29 cellular contexts compared by ENCODE assay signal in genomic region chr12:95380997-95381786, GRCh38.
DNase-seq lines count a peak whose midpoint lies in the region; ATAC-seq, FAIRE-seq and TF ChIP-seq lines count a peak whose summit lies in the region.
"Had no signal": no experiment of that assay in that cellular context is flagged by ENCODE, and none has a peak within 500 bp of the region (broad histone marks: within the 10 kb centered on the region; RNA-seq: fewer than 3 reads in every experiment).

No MANE protein-coding gene starts in this region.

- no peaks in the 10 kb centered on the region for H3K27me3 ChIP-seq in ascending aorta
- H3K27me3 ChIP-seq in sigmoid colon, result no peaks in the 10 kb centered on the region
- no peaks in the 10 kb centered on the region for H3K27me3 ChIP-seq in prostate gland (replicated peaks; ENCODE audit: insufficient read depth)
- H3K27me3 ChIP-seq: breast epithelium, heart left ventricle, suprapubic skin had no signal

- intact Hi-C loops in ascending aorta (cut with DNase I) (no loop called here), sigmoid colon (cut with DNase I) (loop anchor here (5.0 kb wide), 1 partner anchor 91 kb away; the partner anchor contains the start of gene METAP2), prostate gland (cut with DNase I) (loop anchor here (5.0 kb wide), 3 partner anchors 44 to 164 kb away; partner anchors contain the start of genes FGD6, METAP2 and VEZT)
- intact Hi-C loops in activated T-helper 2 cell treated with anti-CD3 and anti-CD28 coated beads, Interferon-gamma antibody, Interleukin-2, Interleukin-4, amounts not matched to agents 10 μg/mL and 5 μg/mL and 100 μg/mL, durations not matched to agents 14 hours and 24 hours and 36 hours (cut with micrococcal nuclease), result no loop called here

- ATAC-seq in GM21786 (IDR thresholded peaks at IDR 0.05; ENCODE audit: unreplicated experiment), result no peak
- ATAC-seq: activated CD4-positive, alpha-beta T cell treated with anti-CD3 and anti-CD28 coated beads for 36 hours; heart left ventricle had no signal

- H3K36me3 Mint-ChIP-seq in activated T-helper 2 cell treated with anti-CD3 and anti-CD28 coated beads, Interferon-gamma antibody, Interleukin-2, Interleukin-4, amounts not matched to agents 10 μg/mL and 5 μg/mL and 100 μg/mL, durations not matched to agents 14 hours and 24 hours and 36 hours (ENCODE audit: low read depth), result no peaks in the 10 kb centered on the region

- TF ChIP-seq CTCF in ascending aorta (IDR thresholded peaks at IDR 0.05), result no peak
- no peak for TF ChIP-seq CTCF in foreskin fibroblast (IDR thresholded peaks at IDR 0.05; ENCODE audit: low read depth, low read length)
- no peak for TF ChIP-seq CTCF in sigmoid colon (IDR thresholded peaks at IDR 0.05)
- no peak for TF ChIP-seq CTCF in prostate gland (IDR thresholded peaks at IDR 0.05)

- TF ChIP-seq POLR2A in sigmoid colon (IDR thresholded peaks at IDR 0.05) (no peak), prostate gland (IDR thresholded peaks at IDR 0.05) (no peak), GM12892 (IDR thresholded peaks at IDR 0.05; ENCODE audit: low read depth, low read length) (no peak)

- peaks cover 2% of the 10 kb centered on the region for H3K27me3 Mint-ChIP-seq in activated T-helper 2 cell treated with anti-CD3 and anti-CD28 coated beads, Interferon-gamma antibody, Interleukin-2, Interleukin-4, amounts not matched to agents 10 μg/mL and 5 μg/mL and 100 μg/mL, durations not matched to agents 14 hours and 24 hours and 36 hours (ENCODE audit: low read depth)

- H3K27ac ChIP-seq in ascending aorta (peak overlapping the region; percentile 65 to 73), sigmoid colon (peak overlapping the region; percentile 77 to 89 (median 86)), prostate gland (no peak overlapping the region)
- H3K27ac ChIP-seq: breast epithelium, RWPE1, SK-N-MC, skin epidermis, suprapubic skin had no signal

- H3K36me3 ChIP-seq in ascending aorta (no peaks in the 10 kb centered on the region), sigmoid colon (no peaks in the 10 kb centered on the region), prostate gland (no peaks in the 10 kb centered on the region)
- H3K36me3 ChIP-seq: breast epithelium, heart left ventricle, suprapubic skin had no signal

- no peaks in the 10 kb centered on the region for H3K9me3 Mint-ChIP-seq in activated T-helper 2 cell treated with anti-CD3 and anti-CD28 coated beads, Interferon-gamma antibody, Interleukin-2, Interleukin-4, amounts not matched to agents 10 μg/mL and 5 μg/mL and 100 μg/mL, durations not matched to agents 14 hours and 24 hours and 36 hours
- H3K9me3 Mint-ChIP-seq: dendritic cell treated with granulocyte-macrophage colony-stimulating factor and Interleukin-4, amounts not matched to agents 40 ng/mL and 50 ng/mL, for 4 days had no signal

- FAIRE-seq in GM12892 (lab: Jason Lieb, UNC), result no peak
- FAIRE-seq: endometrium, GM18507 had no signal

- DNase-seq in AG08396 (ENCODE audit: low spot score), result peak; percentile 20
- DNase-seq in ascending aorta (ENCODE audit: low spot score in 2 of 2), result no peak
- peak; percentile 11 to 53 for DNase-seq in foreskin fibroblast
- DNase-seq in sigmoid colon, result no peak
- no peak for DNase-seq in prostate gland (ENCODE audit: low spot score)
- no peak for DNase-seq in activated T-helper 2 cell treated with anti-CD3 and anti-CD28 coated beads, Interferon-gamma antibody, Interleukin-2, Interleukin-4, amounts not matched to agents 10 μg/mL and 5 μg/mL and 100 μg/mL, durations not matched to agents 14 hours and 24 hours and 36 hours (ENCODE audit: low spot score)
- no peak for DNase-seq in GM12892 (ENCODE audit: insufficient read length)
- DNase-seq: 8988T; activated CD4-positive, alpha-beta T cell treated with anti-CD3 and anti-CD28 coated beads for 36 hours; activated CD8-positive, alpha-beta memory T cell treated with anti-CD3 and anti-CD28 coated beads for 24 hours; activated gamma-delta T cell treated with Interleukin-2 at 50 U/mL for 16 hours; activated T-cell treated with anti-CD3 and anti-CD28 coated beads, Interleukin-2, amount 50 U/mL, for 1 hour; DMS153; GF-D8; heart left ventricle; KBM-7; MM.1S; NCI-H146; NCI-H2171; NCI-H526 had no signal

- H3K4me3 Mint-ChIP-seq in activated T-helper 2 cell treated with anti-CD3 and anti-CD28 coated beads, Interferon-gamma antibody, Interleukin-2, Interleukin-4, amounts not matched to agents 10 μg/mL and 5 μg/mL and 100 μg/mL, durations not matched to agents 14 hours and 24 hours and 36 hours (ENCODE audit: low read depth), result no peak overlapping the region
- H3K4me3 Mint-ChIP-seq: activated CD4-positive, alpha-beta T cell treated with anti-CD3 and anti-CD28 coated beads for 36 hours; dendritic cell treated with granulocyte-macrophage colony-stimulating factor and Interleukin-4, amounts not matched to agents 40 ng/mL and 50 ng/mL, for 4 days had no signal

- 87 to 89% methylated on average over 5 of the region's 5 CpGs for WGBS in sigmoid colon, 2 donors
- 71% methylated on average over 5 of the region's 5 CpGs for WGBS in prostate gland

- peaks cover 6% of the 10 kb centered on the region for H3K4me1 Mint-ChIP-seq in activated T-helper 2 cell treated with anti-CD3 and anti-CD28 coated beads, Interferon-gamma antibody, Interleukin-2, Interleukin-4, amounts not matched to agents 10 μg/mL and 5 μg/mL and 100 μg/mL, durations not matched to agents 14 hours and 24 hours and 36 hours (ENCODE audit: low read depth)
- H3K4me1 Mint-ChIP-seq: activated CD4-positive, alpha-beta T cell treated with anti-CD3 and anti-CD28 coated beads for 36 hours had no signal

- H3K4me1 ChIP-seq in ascending aorta, result peaks cover 5 to 25% of the 10 kb centered on the region in 2 donors
- peaks cover 0 to 70% (median 43%) of the 10 kb centered on the region in 4 donors for H3K4me1 ChIP-seq in sigmoid colon
- H3K4me1 ChIP-seq in prostate gland (replicated peaks), result no peaks in the 10 kb centered on the region

- H3K4me3 ChIP-seq in ascending aorta (peak overlapping the region in 1 of 2 donors; percentile 29), foreskin fibroblast (ENCODE audit: low read depth in 1 of 2, low read length in 2 of 2) (no peak overlapping the region), sigmoid colon (peak overlapping the region; percentile 28 to 54 (median 38)), prostate gland (no peak overlapping the region)
- H3K4me3 ChIP-seq: breast epithelium, heart left ventricle, SK-N-MC, skin epidermis, suprapubic skin had no signal

- no peaks in the 10 kb centered on the region for H3K9me3 ChIP-seq in ascending aorta
- H3K9me3 ChIP-seq in sigmoid colon, result no peaks in the 10 kb centered on the region
- no peaks in the 10 kb centered on the region for H3K9me3 ChIP-seq in prostate gland
- H3K9me3 ChIP-seq: breast epithelium, heart left ventricle, suprapubic skin had no signal

- peak in 2 of 4 donors; percentile 62 to 67 for TF ChIP-seq EP300 in sigmoid colon (IDR thresholded peaks at IDR 0.05)

- H3K27ac Mint-ChIP-seq in activated T-helper 2 cell treated with anti-CD3 and anti-CD28 coated beads, Interferon-gamma antibody, Interleukin-2, Interleukin-4, amounts not matched to agents 10 μg/mL and 5 μg/mL and 100 μg/mL, durations not matched to agents 14 hours and 24 hours and 36 hours, result no peak overlapping the region
- H3K27ac Mint-ChIP-seq: activated CD4-positive, alpha-beta T cell treated with anti-CD3 and anti-CD28 coated beads for 36 hours; dendritic cell treated with granulocyte-macrophage colony-stimulating factor and Interleukin-4, amounts not matched to agents 40 ng/mL and 50 ng/mL, for 4 days had no signal

Comparison
In these comparisons a context has a peak if more than half of its experiments do, and no peak if none do; other contexts are left out.
1. DNase-seq: peak in AG08396 (single experiment) and foreskin fibroblast (2 of 2); none in ascending aorta (0 of 2), sigmoid colon (single experiment), prostate gland (single experiment), activated T-helper 2 cell treated with anti-CD3 and anti-CD28 coated beads, Interferon-gamma antibody, Interleukin-2, Interleukin-4, amounts not matched to agents 10 μg/mL and 5 μg/mL and 100 μg/mL, durations not matched to agents 14 hours and 24 hours and 36 hours (single experiment) and GM12892 (single experiment).
2. H3K27ac ChIP-seq: peak in ascending aorta (2 of 2) and sigmoid colon (4 of 4); none in prostate gland (0 of 2).
3. H3K4me3 ChIP-seq: peak in sigmoid colon (4 of 4); none in foreskin fibroblast (0 of 2) and prostate gland (0 of 2).
4. intact Hi-C loops: an anchor here in sigmoid colon (5.0 kb wide) and prostate gland (5.0 kb wide); none called in ascending aorta and activated T-helper 2 cell treated with anti-CD3 and anti-CD28 coated beads, Interferon-gamma antibody, Interleukin-2, Interleukin-4, amounts not matched to agents 10 μg/mL and 5 μg/mL and 100 μg/mL, durations not matched to agents 14 hours and 24 hours and 36 hours.